Comparison of ENCODE assay signal across 12 cellular contexts in genomic region chr6:138485005-138485545, GRCh38. TPM values are rescaled to one million over a fixed set of nuclear protein-coding genes. Genes with fewer than 3 reads are reported as not detected.
DNase-seq lines count a peak whose midpoint lies in the region; ATAC-seq, FAIRE-seq and TF ChIP-seq lines count a peak whose summit lies in the region.
"Had no signal": no experiment of that assay in that cellular context is flagged by ENCODE, and none has a peak within 500 bp of the region (broad histone marks: within the 10 kb centered on the region; RNA-seq: fewer than 3 reads in every experiment).

No MANE protein-coding gene starts in this region.

- peaks cover 4% of the 10 kb centered on the region for H3K36me3 ChIP-seq in endodermal cell (ENCODE audit: control insufficient read depth, insufficient read depth, low read length)
- H3K36me3 ChIP-seq in muscle layer of duodenum (ENCODE audit: control insufficient read depth in 1 of 2, insufficient read depth in 2 of 2, low read length in 2 of 2): no peaks in the 10 kb centered on the region
- H3K36me3 ChIP-seq: MG63 had no signal

- H3K4me3 ChIP-seq in endodermal cell (ENCODE audit: low read length) (no peak overlapping the region), muscle layer of duodenum (ENCODE audit: low read depth in 1 of 2, low read length in 2 of 2) (peak overlapping the region; percentile 10 to 17)
- H3K4me3 ChIP-seq: MG63 had no signal

- H3K27ac Mint-ChIP-seq in Calu3 (ENCODE audit: unreplicated experiment) (peak overlapping the region; percentile 82), endodermal cell (peak overlapping the region; percentile 6)
- H3K27ac Mint-ChIP-seq: activated T-helper 2 cell treated with anti-CD3 and anti-CD28 coated beads, Interferon-gamma antibody, Interleukin-2, Interleukin-4, amounts not matched to agents 10 μg/mL and 5 μg/mL and 100 μg/mL, durations not matched to agents 14 hours and 24 hours and 36 hours had no signal

- H3K9me3 Mint-ChIP-seq in Calu3 (ENCODE audit: low read depth, unreplicated experiment): no peaks in the 10 kb centered on the region
- no peaks in the 10 kb centered on the region for H3K9me3 Mint-ChIP-seq in endodermal cell
- H3K9me3 Mint-ChIP-seq: activated T-helper 2 cell treated with anti-CD3 and anti-CD28 coated beads, Interferon-gamma antibody, Interleukin-2, Interleukin-4, amounts not matched to agents 10 μg/mL and 5 μg/mL and 100 μg/mL, durations not matched to agents 14 hours and 24 hours and 36 hours had no signal

- BruUV-seq in Calu3 (replicated peaks; lab: Mats Ljungman, UMichigan): no TSS peak

- WGBS in endodermal cell (ENCODE audit: insufficient coverage in 1 of 2, insufficient read length in 1 of 2), 2 experiments: 42 to 51% methylated on average over 9 to 11 of the region's 11 CpGs

- H3K36me3 Mint-ChIP-seq in Calu3 (ENCODE audit: insufficient read depth, unreplicated experiment) (peaks cover 5% of the 10 kb centered on the region), endodermal cell (ENCODE audit: low read depth) (no peaks in the 10 kb centered on the region)

- no peak for DNase-seq in Calu3
- peak; percentile 6 for DNase-seq in NCI-H446 treated with DMSO at 0.1 percent for 48 hours (lab: John Stamatoyannopoulos, UW)
- DNase-seq in endodermal cell: no peak
- DNase-seq in H4 (ENCODE audit: low spot score): no peak
- DNase-seq in GM12892 (ENCODE audit: insufficient read length): no peak
- DNase-seq in stimulated activated naive CD8-positive, alpha-beta T cell treated with anti-CD3 and anti-CD28 coated beads, Interleukin-15, Interleukin-2, amounts not matched to agents 100 U/mL and 50 U/mL, for 24 hours: no peak
- DNase-seq: MG63 had no signal

- intact Hi-C loops in Calu3 (cut with micrococcal nuclease; ENCODE audit: unreplicated experiment): no loop called here

- FAIRE-seq in GM12892 (lab: Jason Lieb, UNC): no peak
- FAIRE-seq: frontal cortex, GM18507 had no signal

- H3K4me3 Mint-ChIP-seq in Calu3 (ENCODE audit: low read depth, unreplicated experiment) (peak overlapping the region; percentile 19), endodermal cell (no peak overlapping the region)

- no peak overlapping the region for H3K9ac ChIP-seq in endodermal cell (ENCODE audit: extremely low read depth, low read length, poor library complexity, severe bottlenecking)

- H3K27me3 ChIP-seq in endodermal cell (ENCODE audit: control insufficient read depth, insufficient read depth, low read length, poor library complexity, severe bottlenecking) (no peaks in the 10 kb centered on the region), muscle layer of duodenum (ENCODE audit: low read depth, low read length) (no peaks in the 10 kb centered on the region)
- H3K27me3 ChIP-seq: MG63 had no signal

- no peak for ATAC-seq in stimulated activated naive CD8-positive, alpha-beta T cell treated with anti-CD3 and anti-CD28 coated beads, Interleukin-15, Interleukin-2, amounts not matched to agents 100 U/mL and 50 U/mL, for 24 hours
- no peak for ATAC-seq in GM18861 (IDR thresholded peaks at IDR 0.05; ENCODE audit: unreplicated experiment)

- no peak for TF ChIP-seq POLR2A in GM12892 (IDR thresholded peaks at IDR 0.05; ENCODE audit: low read depth, low read length)

- H3K27ac ChIP-seq in endodermal cell (ENCODE audit: low read depth, low read length) (peak overlapping the region; percentile 65), muscle layer of duodenum (ENCODE audit: low read length) (peak overlapping the region; percentile 11)

- TF ChIP-seq CTCF in Calu3 (IDR thresholded peaks at IDR 0.05; ENCODE audit: unreplicated experiment): no peak
- TF ChIP-seq CTCF in endodermal cell (conservative IDR thresholded peaks at IDR 0.05): no peak

- CTCF ChIA-PET in Calu3 (lab: Charles Lee): interaction anchor here (0.7 kb wide), 1 partner anchor 9 kb away, joined by 3 read pairs; no protein-coding TSS in a partner anchor

- H3K9me3 ChIP-seq in endodermal cell (ENCODE audit: control insufficient read depth, low read length) (no peaks in the 10 kb centered on the region), muscle layer of duodenum (ENCODE audit: control insufficient read depth in 1 of 2, low read length in 2 of 2) (no peaks in the 10 kb centered on the region)
- H3K9me3 ChIP-seq: MG63 had no signal

- H3K27me3 Mint-ChIP-seq in Calu3 (ENCODE audit: unreplicated experiment): no peaks in the 10 kb centered on the region
- H3K27me3 Mint-ChIP-seq in endodermal cell (ENCODE audit: insufficient read depth): no peaks in the 10 kb centered on the region

- peaks cover 9% of the 10 kb centered on the region for H3K4me1 ChIP-seq in endodermal cell (ENCODE audit: control insufficient read depth, insufficient read depth, low read length)
- peaks cover 0 to 3% of the 10 kb centered on the region in 2 donors for H3K4me1 ChIP-seq in muscle layer of duodenum (ENCODE audit: control insufficient read depth in 1 of 2, insufficient read depth in 2 of 2, low read length in 2 of 2)

- H3K4me1 Mint-ChIP-seq in Calu3 (ENCODE audit: low read depth, unreplicated experiment) (peaks cover 52% of the 10 kb centered on the region), endodermal cell (peaks cover 30% of the 10 kb centered on the region)

RNA-seq across cellular contexts. Expression of gene NHSL1, which starts 14.2 kb away (rescaled TPM):
- total RNA-seq in Calu3 (2022): 26.6 and 26.8 TPM in 2 replicates
- 10 to 100 TPM; 16.3 to 17.5 TPM for total RNA-seq in endodermal cell
- polyA plus RNA-seq in endodermal cell (2013, experiment 1 of 2): 37.8 TPM
- polyA plus RNA-seq in endodermal cell (2013, experiment 2 of 2): 25.3 TPM
- total RNA-seq in H4 (2014; rRNA removed; shearing (Covaris generic)): 3.1 and 4.4 TPM in 2 replicates
- 0.25 TPM for polyA plus RNA-seq in GM12892 (2012; ENCODE audit: missing spikeins)
